In the genomic region with DNA sequence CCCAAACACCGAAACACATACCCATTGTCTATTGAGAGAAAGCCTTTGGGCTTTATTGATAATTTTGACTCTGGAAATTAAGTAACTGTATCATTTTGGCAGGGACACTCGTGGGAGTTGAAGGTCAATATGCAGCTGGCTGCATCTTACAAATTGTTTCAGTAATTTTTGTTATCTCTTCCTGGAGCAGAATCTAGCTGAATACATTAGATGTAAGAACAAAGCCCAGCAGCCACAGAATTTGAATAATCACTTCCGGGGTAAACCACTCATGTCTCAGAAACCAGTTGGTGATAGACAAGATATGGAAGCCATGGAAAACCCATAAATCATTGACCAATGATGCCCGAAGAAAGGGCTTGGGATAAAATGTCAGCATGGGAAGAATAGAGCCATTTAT, we compare ENCODE assay signal across 8 cellular contexts.
DNase-seq lines count a peak whose midpoint lies in the region; ATAC-seq and TF ChIP-seq lines count a peak whose summit lies in the region.

No MANE protein-coding gene starts in this region.

- H3K36me3 ChIP-seq in A673 (ENCODE audit: insufficient read depth, low read length, poor library complexity, severe bottlenecking) (no peaks in the 10 kb centered on the region), right lobe of liver (no peaks in the 10 kb centered on the region)

- no peaks in the 10 kb centered on the region for H3K27me3 Mint-ChIP-seq in T-helper 1 cell treated with Interleukin-12 subunit alpha and Interleukin-12 subunit beta and Interleukin-4 antibody, amounts not matched to agents 30 μg/mL and 1 μg/mL, for 36 hours (ENCODE audit: low read depth)

- BruUV-seq in A673 (replicated peaks; lab: Mats Ljungman, UMichigan) = no TSS peak

- peaks cover 5% of the 10 kb centered on the region for H3K9me3 Mint-ChIP-seq in T-helper 1 cell treated with Interleukin-12 subunit alpha and Interleukin-12 subunit beta and Interleukin-4 antibody, amounts not matched to agents 30 μg/mL and 1 μg/mL, for 36 hours

- DNase-seq in A673 (ENCODE audit: low spot score) (peak; percentile 67), right lobe of liver (no peak), HT-29 (ENCODE audit: low spot score) (no peak), GM20000 (ENCODE audit: low spot score) (no peak)

- no peaks in the 10 kb centered on the region for H3K9me3 ChIP-seq in A673 (ENCODE audit: low read depth, low read length, poor library complexity, severe bottlenecking)
- no peaks in the 10 kb centered on the region for H3K9me3 ChIP-seq in right lobe of liver

- peak overlapping the region; percentile 27 for H3K4me3 Mint-ChIP-seq in T-helper 1 cell treated with Interleukin-12 subunit alpha and Interleukin-12 subunit beta and Interleukin-4 antibody, amounts not matched to agents 30 μg/mL and 1 μg/mL, for 36 hours

- no peak for TF ChIP-seq POLR2A in right lobe of liver (IDR thresholded peaks at IDR 0.05)

- peaks cover 28% of the 10 kb centered on the region for H3K4me1 Mint-ChIP-seq in T-helper 1 cell treated with Interleukin-12 subunit alpha and Interleukin-12 subunit beta and Interleukin-4 antibody, amounts not matched to agents 30 μg/mL and 1 μg/mL, for 36 hours (ENCODE audit: low read depth)

- intact Hi-C loops in A673 (cut with micrococcal nuclease; ENCODE audit: unreplicated experiment) = loop anchor here (2.0 to 5.0 kb wide), 2 partner anchors 47 to 110 kb away; a partner anchor contains a TSS
- intact Hi-C loops in right lobe of liver (cut with DNase I) = no loop called here

- H3K4me1 ChIP-seq in A673 (ENCODE audit: insufficient read depth, low read length, poor library complexity, severe bottlenecking) = peaks cover 28% of the 10 kb centered on the region
- H3K4me1 ChIP-seq in right lobe of liver = no peaks in the 10 kb centered on the region

- H3K27me3 ChIP-seq in A673 (replicated peaks; ENCODE audit: insufficient read depth, low read depth, low read length, poor library complexity) (no peaks in the 10 kb centered on the region), right lobe of liver (no peaks in the 10 kb centered on the region)

- H3K27ac ChIP-seq in A673 (ENCODE audit: low read depth, low read length, poor library complexity, severe bottlenecking) (peak overlapping the region; percentile 57), right lobe of liver (peak overlapping the region in 2 of 3 donors; percentile 24 to 41)

- ATAC-seq in GM19463 (IDR thresholded peaks at IDR 0.05; ENCODE audit: unreplicated experiment) = peak; percentile 35
- ATAC-seq in right lobe of liver = peak in 3 of 4 donors; percentile 10 to 64 (median 33)
- ATAC-seq in GM18519 (IDR thresholded peaks at IDR 0.05; ENCODE audit: low FRiP score, unreplicated experiment) = no peak
- no peak for ATAC-seq in HG03460 (IDR thresholded peaks at IDR 0.05; ENCODE audit: unreplicated experiment)

- CTCF ChIA-PET in A673 (lab: Charles Lee) = interaction anchor here (0.6 kb wide), 1 partner anchor 87 kb away, joined by 3 read pairs; no protein-coding TSS in a partner anchor

- POLR2A ChIA-PET in A673 (lab: Charles Lee; ENCODE audit: low non-redundant PET) = no interaction called here

- WGBS in right lobe of liver (ENCODE audit: insufficient coverage, low coverage, low lambda C conversion rate, missing lambda C conversion rate) = 29% methylated on average over 4 of the region's 4 CpGs

- TF ChIP-seq CTCF in A673 (conservative IDR thresholded peaks at IDR 0.05; ENCODE audit: low read depth, low read length) = no peak
- TF ChIP-seq CTCF in right lobe of liver (IDR thresholded peaks at IDR 0.05) = no peak
- TF ChIP-seq CTCF in GM20000 (IDR thresholded peaks at IDR 0.05; ENCODE audit: extremely low read depth, missing control alignments) = no peak

- H3K36me3 Mint-ChIP-seq in T-helper 1 cell treated with Interleukin-12 subunit alpha and Interleukin-12 subunit beta and Interleukin-4 antibody, amounts not matched to agents 30 μg/mL and 1 μg/mL, for 36 hours (ENCODE audit: low read depth) = peaks cover 7% of the 10 kb centered on the region

- H3K4me3 ChIP-seq in A673 (ENCODE audit: low read depth, low read length, poor library complexity, severe bottlenecking) = no peak overlapping the region
- no peak overlapping the region for H3K4me3 ChIP-seq in right lobe of liver

- peak overlapping the region; percentile 58 for H3K27ac Mint-ChIP-seq in T-helper 1 cell treated with Interleukin-12 subunit alpha and Interleukin-12 subunit beta and Interleukin-4 antibody, amounts not matched to agents 30 μg/mL and 1 μg/mL, for 36 hours

Comparison
In these comparisons a context has a peak if more than half of its experiments do, and no peak if none do; other contexts are left out.
1. ATAC-seq: peak in GM19463 (single experiment) and right lobe of liver (3 of 4); none in GM18519 (single experiment) and HG03460 (single experiment).